Comparison of ENCODE assay signal across 1 cellular context in genomic region chr14:30158299-30158698, GRCh38.
TF ChIP-seq lines count a peak whose summit lies in the region.

No MANE protein-coding gene starts in this region.

TF ChIP-seq in H1, 55 proteins besides CTCF, POLR2A, EP300 and RAD21:
- TF ChIP-seq USF2 (IDR thresholded peaks at IDR 0.05; ENCODE audit: low read length), result peak; percentile 51
- no peak for TF ChIP-seq ZNF274 (IDR thresholded peaks at IDR 0.05; ENCODE audit: borderline replicate concordance, extremely low read depth, low read length)
- no peak for TF ChIP-seq EZH2 (IDR thresholded peaks at IDR 0.05; ENCODE audit: low read depth, low read length, severe bottlenecking)
- no peak for TF ChIP-seq CHD1 (IDR thresholded peaks at IDR 0.05; ENCODE audit: low read depth, low read length)
- no peak for TF ChIP-seq CBX5 (IDR thresholded peaks at IDR 0.05; ENCODE audit: low read depth, low read length)
- TF ChIP-seq KDM4A (IDR thresholded peaks at IDR 0.05; ENCODE audit: low read depth, low read length, severe bottlenecking), result no peak
